In genomic region chr12:49336645-49337584, GRCh38 we compare ENCODE assay signal across 8 cellular contexts. TPM values are rescaled to one million over a fixed set of nuclear protein-coding genes. Genes with fewer than 3 reads are reported as not detected.
DNase-seq lines count a peak whose midpoint lies in the region; ATAC-seq, FAIRE-seq and TF ChIP-seq lines count a peak whose summit lies in the region.

Gene C1QL4, minus strand, starts transcription at chr12:49337188. Its CDS starts 711 bp downstream, at chr12:49336477.

- H3K36me3 ChIP-seq in KMS-11 (ENCODE audit: insufficient read depth) (no peaks in the 10 kb centered on the region), neutrophil (peaks cover 4% of the 10 kb centered on the region), subcutaneous abdominal adipose tissue (ENCODE audit: control insufficient read depth in 5 of 5, insufficient read depth in 5 of 5, low read length in 5 of 5) (no peaks in the 10 kb centered on the region)

- POLR2A ChIA-PET in AG04449 (lab: Yijun Ruan, JAX), result no interaction called here

- H3K4me1 ChIP-seq in KMS-11 (ENCODE audit: low read depth, poor library complexity, severe bottlenecking) (no peaks in the 10 kb centered on the region), neutrophil (ENCODE audit: control insufficient read depth in 1 of 2, insufficient read depth in 1 of 2, low read depth in 1 of 2, low read length in 1 of 2) (peaks cover 8 to 26% of the 10 kb centered on the region in 2 experiments), subcutaneous abdominal adipose tissue (ENCODE audit: control insufficient read depth in 5 of 5, insufficient read depth in 5 of 5, low read length in 5 of 5) (peaks cover 0 to 30% (median 18%) of the 10 kb centered on the region in 5 donors)

- no peaks in the 10 kb centered on the region for H3K79me2 ChIP-seq in KMS-11 (ENCODE audit: insufficient read depth, low read depth)

- H3K27ac ChIP-seq in KMS-11 (no peak within 1 kb of the TSS), neutrophil (no peak within 1 kb of the TSS), subcutaneous abdominal adipose tissue (ENCODE audit: low read depth, low read length) (no peak within 1 kb of the TSS)

- H2AFZ ChIP-seq in KMS-11 (ENCODE audit: low read depth), result peak within 1 kb of the TSS; percentile 86

- H3K9me3 ChIP-seq in neutrophil (no peaks in the 10 kb centered on the region), subcutaneous abdominal adipose tissue (ENCODE audit: control insufficient read depth in 5 of 5, low read length in 5 of 5) (no peaks in the 10 kb centered on the region)

- H3K4me2 ChIP-seq in KMS-11, result peak within 1 kb of the TSS; percentile 72

- H3K9ac ChIP-seq in KMS-11 (no peak within 1 kb of the TSS), subcutaneous abdominal adipose tissue (ENCODE audit: low read length in 5 of 5) (no peak within 1 kb of the TSS)

- peak; percentile 93 for TF ChIP-seq CTCF in AG04449 (IDR thresholded peaks at IDR 0.05; ENCODE audit: insufficient read depth, low read length, missing control alignments)
- TF ChIP-seq CTCF in KMS-11 (conservative IDR thresholded peaks at IDR 0.05; ENCODE audit: low read depth, low read length), result peak; percentile 91
- TF ChIP-seq CTCF in neutrophil (IDR thresholded peaks at IDR 0.05), result peak; percentile 97

- no peaks in the 10 kb centered on the region for H4K20me1 ChIP-seq in KMS-11 (ENCODE audit: insufficient read depth)

- H3K27me3 ChIP-seq in KMS-11 (ENCODE audit: insufficient read depth, low read depth) (peaks cover 9% of the 10 kb centered on the region; the same call in 1 of the 2 replicates), neutrophil (peaks cover 100% of the 10 kb centered on the region), subcutaneous abdominal adipose tissue (ENCODE audit: control insufficient read depth in 5 of 5, insufficient read depth in 4 of 5, low read length in 5 of 5) (peaks cover 36 to 75% (median 48%) of the 10 kb centered on the region in 5 donors)

- peak; percentile 69 for ATAC-seq in GM18909 (IDR thresholded peaks at IDR 0.05; ENCODE audit: poor library complexity, unreplicated experiment)

- no peak for DNase-seq in AG04449 (ENCODE audit: low read depth, low spot score)
- peak; percentile 29 for DNase-seq in SHP77 treated with DMSO at 0.1 percent for 48 hours (lab: John Stamatoyannopoulos, UW)
- DNase-seq in activated gamma-delta T cell (lab: John Stamatoyannopoulos, UW), result peak; percentile 76
- DNase-seq in frontal cortex (ENCODE audit: low spot score in 2 of 2), result peak; percentile 85 to 91

- FAIRE-seq in frontal cortex (lab: Jason Lieb, UNC), result no peak

- H3K4me3 ChIP-seq in AG04449 (ENCODE audit: low read depth, low read length), result peak within 1 kb of the TSS; percentile 54
- H3K4me3 ChIP-seq in KMS-11 (IDR thresholded peaks at IDR 0.05; ENCODE audit: insufficient read depth, low read depth, low read length), result no peak within 1 kb of the TSS
- H3K4me3 ChIP-seq in neutrophil (ENCODE audit: low read depth in 1 of 2, low read length in 1 of 2), result peak within 1 kb of the TSS; percentile 34 to 51
- H3K4me3 ChIP-seq in subcutaneous abdominal adipose tissue (ENCODE audit: low read depth in 1 of 5, low read length in 5 of 5), result peak within 1 kb of the TSS; percentile 32 to 60 (median 32)

- CTCF ChIA-PET in AG04449 (lab: Yijun Ruan, JAX), result interaction anchor here (0.6 to 12.8 kb wide), 15 partner anchors 13 to 1481 kb away, joined by 3 to 424 read pairs (median 7); partner anchors contain the start of genes DNAJC22, PRPH, SPATS2 and TROAP

RNA-seq across cellular contexts. Expression of gene C1QL4, which starts in this region (rescaled TPM):
- total RNA-seq in frontal cortex, result 0.41 TPM

Comparison
In these comparisons a context has a peak if more than half of its experiments do, and no peak if none do; other contexts are left out.
1. Peak in DNase-seq in frontal cortex; RNA of the gene not detected or under 1 TPM.